Comparison of ENCODE assay signal across 18 cellular contexts in the genomic region with DNA sequence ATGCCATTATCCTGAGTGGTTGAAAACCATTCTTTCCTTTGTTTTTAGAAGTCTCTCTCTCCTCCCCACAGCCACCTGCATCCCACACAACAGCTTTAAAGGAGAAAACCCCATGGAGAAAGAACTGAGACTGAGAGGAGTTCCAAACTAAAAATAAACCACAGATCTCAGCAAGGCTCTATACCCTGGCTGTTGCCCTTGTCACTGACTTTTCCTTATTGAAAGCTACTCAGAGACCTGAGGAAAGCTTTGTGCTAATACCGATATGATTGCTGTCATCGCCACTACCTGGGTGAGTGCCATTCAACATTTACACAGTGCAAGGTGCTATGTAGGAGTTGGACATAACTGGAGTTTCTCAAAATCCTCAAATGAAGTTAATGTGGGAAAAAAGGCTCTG. TPM values are rescaled to one million over a fixed set of nuclear protein-coding genes. Genes with fewer than 3 reads are reported as not detected.
"Had no signal": no experiment of that assay in that cellular context is flagged by ENCODE, and none has a peak within 500 bp of the region (broad histone marks: within the 10 kb centered on the region; RNA-seq: fewer than 3 reads in every experiment).

No MANE protein-coding gene starts in this region.

- ATAC-seq: activated CD4-positive, CD25-positive, alpha-beta regulatory T cell treated with anti-CD3 and anti-CD28 coated beads, Interleukin-2, amount 50 U/mL, for 24 hours; activated naive CD4-positive, alpha-beta T cell treated with anti-CD3 and anti-CD28 coated beads, Interleukin-2, amount 50 U/mL, for 72 hours; foreskin keratinocyte; stimulated activated memory B cell treated with anti-CD40 and anti-IgM and Interleukin-4, amounts not matched to agents 10 μg/mL and 1 μg/mL and 100 μg/mL, for 72 hours had no signal

- H3K4me3 Mint-ChIP-seq: stimulated activated memory B cell treated with anti-CD40 and anti-IgM and Interleukin-4, amounts not matched to agents 10 μg/mL and 1 μg/mL and 100 μg/mL, for 72 hours; T-helper 1 cell treated with Interleukin-12 subunit alpha and Interleukin-12 subunit beta and Interleukin-4 antibody, amounts not matched to agents 30 μg/mL and 1 μg/mL, for 36 hours had no signal

- H3K4me1 ChIP-seq: adrenal gland, breast epithelium, foreskin keratinocyte, pancreas had no signal

- H3K36me3 ChIP-seq: adrenal gland, breast epithelium, neutrophil, pancreas, spleen had no signal

- H3K27ac Mint-ChIP-seq: activated naive CD4-positive, alpha-beta T cell treated with anti-CD3 and anti-CD28 coated beads, Interleukin-2, amount 50 U/mL, for 72 hours; T-helper 1 cell treated with Interleukin-12 subunit alpha and Interleukin-12 subunit beta and Interleukin-4 antibody, amounts not matched to agents 30 μg/mL and 1 μg/mL, for 36 hours had no signal

- H3K4me3 ChIP-seq: adrenal gland, breast epithelium, dorsolateral prefrontal cortex, mucosa of descending colon, pancreas, spleen had no signal

- H3K27ac ChIP-seq: adrenal gland, breast epithelium, foreskin keratinocyte, neutrophil, pancreas, spleen had no signal

- H3K27me3 Mint-ChIP-seq: naive B cell; stimulated activated memory B cell treated with anti-CD40 and anti-IgM and Interleukin-4, amounts not matched to agents 10 μg/mL and 1 μg/mL and 100 μg/mL, for 72 hours had no signal

- H3K9me3 Mint-ChIP-seq: activated naive CD4-positive, alpha-beta T cell treated with anti-CD3 and anti-CD28 coated beads, Interleukin-2, amount 50 U/mL, for 72 hours; stimulated activated memory B cell treated with anti-CD40 and anti-IgM and Interleukin-4, amounts not matched to agents 10 μg/mL and 1 μg/mL and 100 μg/mL, for 72 hours; T-helper 1 cell treated with Interleukin-12 subunit alpha and Interleukin-12 subunit beta and Interleukin-4 antibody, amounts not matched to agents 30 μg/mL and 1 μg/mL, for 36 hours had no signal

- H3K9me3 ChIP-seq: adrenal gland, breast epithelium, mucosa of descending colon, neutrophil, pancreas, spleen had no signal

- H3K27me3 ChIP-seq: adrenal gland, breast epithelium, dorsolateral prefrontal cortex, neutrophil, pancreas, spleen had no signal

- DNase-seq: activated gamma-delta T cell treated with Interleukin-2 at 50 U/mL for 16 hours; adrenal gland; dorsolateral prefrontal cortex; foreskin keratinocyte; glutamatergic neuron; mesenchymal stem cell; mucosa of descending colon; pancreas; spleen; stimulated activated CD4-positive, alpha-beta T cell treated with anti-CD3 and anti-CD28 coated beads, Interleukin-4, amount 100 ng/mL, for 4 hours had no signal

- H3K36me3 Mint-ChIP-seq: activated naive CD4-positive, alpha-beta T cell treated with anti-CD3 and anti-CD28 coated beads, Interleukin-2, amount 50 U/mL, for 72 hours; naive B cell; stimulated activated memory B cell treated with anti-CD40 and anti-IgM and Interleukin-4, amounts not matched to agents 10 μg/mL and 1 μg/mL and 100 μg/mL, for 72 hours had no signal

RNA-seq across cellular contexts. Expression of a gene that starts 55.5 kb away (rescaled TPM):
- total RNA-seq: fibroblast of lung, foreskin keratinocyte had no signal
- polyA plus RNA-seq: foreskin keratinocyte had no signal
